ENCODE assay signal across 3 cellular contexts in genomic region chr5:143249851-143250250, GRCh38.
TF ChIP-seq lines count a peak whose summit lies in the region.

No MANE protein-coding gene starts in this region.

TF ChIP-seq in HepG2, 621 proteins besides CTCF, POLR2A, EP300 and RAD21:
- TF ChIP-seq RFX1 (IDR thresholded peaks at IDR 0.05) (no peak), ZNF362 (CRISPR knock-in tag; IDR thresholded peaks at IDR 0.05; ENCODE audit: borderline replicate concordance) (no peak), ZNF589 (CRISPR knock-in tag; conservative IDR thresholded peaks at IDR 0.05) (no peak), ZNF180 (CRISPR knock-in tag; IDR thresholded peaks at IDR 0.05; ENCODE audit: borderline replicate concordance, low read depth) (no peak)

TF ChIP-seq in GM12878, 131 proteins besides CTCF, POLR2A, EP300 and RAD21:
- TF ChIP-seq NR2C1 (IDR thresholded peaks at IDR 0.05): no peak
- TF ChIP-seq EED (IDR thresholded peaks at IDR 0.05; ENCODE audit: low read depth): 0 out of 2 replicates have a peak, but pooled peaks have one; percentile 15
TF ChIP-seq in GM12878: peak in this region for 1.

TF ChIP-seq in GM23338, 12 proteins besides CTCF, POLR2A, EP300 and RAD21:
- TF ChIP-seq EZH2 (IDR thresholded peaks at IDR 0.05; ENCODE audit: low read depth, unreplicated experiment) (no peak), STAT1 (IDR thresholded peaks at IDR 0.05; ENCODE audit: unreplicated experiment) (no peak), ZNF331 (CRISPR knock-in tag; IDR thresholded peaks at IDR 0.05; ENCODE audit: low read depth) (no peak), EZH2phosphoT487 (IDR thresholded peaks at IDR 0.05; ENCODE audit: unreplicated experiment) (no peak), ZNF114 (CRISPR knock-in tag; IDR thresholded peaks at IDR 0.05) (no peak), NANOG (IDR thresholded peaks at IDR 0.05; ENCODE audit: borderline replicate concordance) (no peak), CREB1 (CRISPR knock-in tag; IDR thresholded peaks at IDR 0.05; ENCODE audit: low read depth) (no peak), ETS1 (IDR thresholded peaks at IDR 0.05) (no peak), POLR2AphosphoS5 (IDR thresholded peaks at IDR 0.05; ENCODE audit: low read depth) (no peak), JUNB (IDR thresholded peaks at IDR 0.05; ENCODE audit: unreplicated experiment) (no peak)
- TF ChIP-seq, protein P1, sequence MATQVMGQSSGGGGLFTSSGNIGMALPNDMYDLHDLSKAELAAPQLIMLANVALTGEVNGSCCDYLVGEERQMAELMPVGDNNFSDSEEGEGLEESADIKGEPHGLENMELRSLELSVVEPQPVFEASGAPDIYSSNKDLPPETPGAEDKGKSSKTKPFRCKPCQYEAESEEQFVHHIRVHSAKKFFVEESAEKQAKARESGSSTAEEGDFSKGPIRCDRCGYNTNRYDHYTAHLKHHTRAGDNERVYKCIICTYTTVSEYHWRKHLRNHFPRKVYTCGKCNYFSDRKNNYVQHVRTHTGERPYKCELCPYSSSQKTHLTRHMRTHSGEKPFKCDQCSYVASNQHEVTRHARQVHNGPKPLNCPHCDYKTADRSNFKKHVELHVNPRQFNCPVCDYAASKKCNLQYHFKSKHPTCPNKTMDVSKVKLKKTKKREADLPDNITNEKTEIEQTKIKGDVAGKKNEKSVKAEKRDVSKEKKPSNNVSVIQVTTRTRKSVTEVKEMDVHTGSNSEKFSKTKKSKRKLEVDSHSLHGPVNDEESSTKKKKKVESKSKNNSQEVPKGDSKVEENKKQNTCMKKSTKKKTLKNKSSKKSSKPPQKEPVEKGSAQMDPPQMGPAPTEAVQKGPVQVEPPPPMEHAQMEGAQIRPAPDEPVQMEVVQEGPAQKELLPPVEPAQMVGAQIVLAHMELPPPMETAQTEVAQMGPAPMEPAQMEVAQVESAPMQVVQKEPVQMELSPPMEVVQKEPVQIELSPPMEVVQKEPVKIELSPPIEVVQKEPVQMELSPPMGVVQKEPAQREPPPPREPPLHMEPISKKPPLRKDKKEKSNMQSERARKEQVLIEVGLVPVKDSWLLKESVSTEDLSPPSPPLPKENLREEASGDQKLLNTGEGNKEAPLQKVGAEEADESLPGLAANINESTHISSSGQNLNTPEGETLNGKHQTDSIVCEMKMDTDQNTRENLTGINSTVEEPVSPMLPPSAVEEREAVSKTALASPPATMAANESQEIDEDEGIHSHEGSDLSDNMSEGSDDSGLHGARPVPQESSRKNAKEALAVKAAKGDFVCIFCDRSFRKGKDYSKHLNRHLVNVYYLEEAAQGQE (IDR thresholded peaks at IDR 0.05; ENCODE audit: unreplicated experiment): no peak
- TF ChIP-seq, protein P2, sequence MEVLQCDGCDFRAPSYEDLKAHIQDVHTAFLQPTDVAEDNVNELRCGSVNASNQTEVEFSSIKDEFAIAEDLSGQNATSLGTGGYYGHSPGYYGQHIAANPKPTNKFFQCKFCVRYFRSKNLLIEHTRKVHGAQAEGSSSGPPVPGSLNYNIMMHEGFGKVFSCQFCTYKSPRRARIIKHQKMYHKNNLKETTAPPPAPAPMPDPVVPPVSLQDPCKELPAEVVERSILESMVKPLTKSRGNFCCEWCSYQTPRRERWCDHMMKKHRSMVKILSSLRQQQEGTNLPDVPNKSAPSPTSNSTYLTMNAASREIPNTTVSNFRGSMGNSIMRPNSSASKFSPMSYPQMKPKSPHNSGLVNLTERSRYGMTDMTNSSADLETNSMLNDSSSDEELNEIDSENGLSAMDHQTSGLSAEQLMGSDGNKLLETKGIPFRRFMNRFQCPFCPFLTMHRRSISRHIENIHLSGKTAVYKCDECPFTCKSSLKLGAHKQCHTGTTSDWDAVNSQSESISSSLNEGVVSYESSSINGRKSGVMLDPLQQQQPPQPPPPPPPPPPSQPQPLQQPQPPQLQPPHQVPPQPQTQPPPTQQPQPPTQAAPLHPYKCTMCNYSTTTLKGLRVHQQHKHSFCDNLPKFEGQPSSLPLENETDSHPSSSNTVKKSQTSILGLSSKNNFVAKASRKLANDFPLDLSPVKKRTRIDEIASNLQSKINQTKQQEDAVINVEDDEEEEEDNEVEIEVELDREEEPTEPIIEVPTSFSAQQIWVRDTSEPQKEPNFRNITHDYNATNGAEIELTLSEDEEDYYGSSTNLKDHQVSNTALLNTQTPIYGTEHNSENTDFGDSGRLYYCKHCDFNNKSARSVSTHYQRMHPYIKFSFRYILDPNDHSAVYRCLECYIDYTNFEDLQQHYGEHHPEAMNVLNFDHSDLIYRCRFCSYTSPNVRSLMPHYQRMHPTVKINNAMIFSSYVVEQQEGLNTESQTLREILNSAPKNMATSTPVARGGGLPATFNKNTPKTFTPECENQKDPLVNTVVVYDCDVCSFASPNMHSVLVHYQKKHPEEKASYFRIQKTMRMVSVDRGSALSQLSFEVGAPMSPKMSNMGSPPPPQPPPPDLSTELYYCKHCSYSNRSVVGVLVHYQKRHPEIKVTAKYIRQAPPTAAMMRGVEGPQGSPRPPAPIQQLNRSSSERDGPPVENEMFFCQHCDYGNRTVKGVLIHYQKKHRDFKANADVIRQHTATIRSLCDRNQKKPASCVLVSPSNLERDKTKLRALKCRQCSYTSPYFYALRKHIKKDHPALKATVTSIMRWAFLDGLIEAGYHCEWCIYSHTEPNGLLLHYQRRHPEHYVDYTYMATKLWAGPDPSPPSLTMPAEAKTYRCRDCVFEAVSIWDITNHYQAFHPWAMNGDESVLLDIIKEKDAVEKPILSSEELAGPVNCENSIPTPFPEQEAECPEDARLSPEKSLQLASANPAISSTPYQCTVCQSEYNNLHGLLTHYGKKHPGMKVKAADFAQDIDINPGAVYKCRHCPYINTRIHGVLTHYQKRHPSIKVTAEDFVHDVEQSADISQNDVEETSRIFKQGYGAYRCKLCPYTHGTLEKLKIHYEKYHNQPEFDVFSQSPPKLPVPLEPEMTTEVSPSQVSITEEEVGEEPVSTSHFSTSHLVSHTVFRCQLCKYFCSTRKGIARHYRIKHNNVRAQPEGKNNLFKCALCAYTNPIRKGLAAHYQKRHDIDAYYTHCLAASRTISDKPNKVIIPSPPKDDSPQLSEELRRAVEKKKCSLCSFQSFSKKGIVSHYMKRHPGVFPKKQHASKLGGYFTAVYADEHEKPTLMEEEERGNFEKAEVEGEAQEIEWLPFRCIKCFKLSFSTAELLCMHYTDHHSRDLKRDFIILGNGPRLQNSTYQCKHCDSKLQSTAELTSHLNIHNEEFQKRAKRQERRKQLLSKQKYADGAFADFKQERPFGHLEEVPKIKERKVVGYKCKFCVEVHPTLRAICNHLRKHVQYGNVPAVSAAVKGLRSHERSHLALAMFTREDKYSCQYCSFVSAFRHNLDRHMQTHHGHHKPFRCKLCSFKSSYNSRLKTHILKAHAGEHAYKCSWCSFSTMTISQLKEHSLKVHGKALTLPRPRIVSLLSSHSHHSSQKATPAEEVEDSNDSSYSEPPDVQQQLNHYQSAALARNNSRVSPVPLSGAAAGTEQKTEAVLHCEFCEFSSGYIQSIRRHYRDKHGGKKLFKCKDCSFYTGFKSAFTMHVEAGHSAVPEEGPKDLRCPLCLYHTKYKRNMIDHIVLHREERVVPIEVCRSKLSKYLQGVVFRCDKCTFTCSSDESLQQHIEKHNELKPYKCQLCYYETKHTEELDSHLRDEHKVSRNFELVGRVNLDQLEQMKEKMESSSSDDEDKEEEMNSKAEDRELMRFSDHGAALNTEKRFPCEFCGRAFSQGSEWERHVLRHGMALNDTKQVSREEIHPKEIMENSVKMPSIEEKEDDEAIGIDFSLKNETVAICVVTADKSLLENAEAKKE (CRISPR knock-in tag; IDR thresholded peaks at IDR 0.05): no peak
